1 cellular context compared by ENCODE assay signal in the genomic region with DNA sequence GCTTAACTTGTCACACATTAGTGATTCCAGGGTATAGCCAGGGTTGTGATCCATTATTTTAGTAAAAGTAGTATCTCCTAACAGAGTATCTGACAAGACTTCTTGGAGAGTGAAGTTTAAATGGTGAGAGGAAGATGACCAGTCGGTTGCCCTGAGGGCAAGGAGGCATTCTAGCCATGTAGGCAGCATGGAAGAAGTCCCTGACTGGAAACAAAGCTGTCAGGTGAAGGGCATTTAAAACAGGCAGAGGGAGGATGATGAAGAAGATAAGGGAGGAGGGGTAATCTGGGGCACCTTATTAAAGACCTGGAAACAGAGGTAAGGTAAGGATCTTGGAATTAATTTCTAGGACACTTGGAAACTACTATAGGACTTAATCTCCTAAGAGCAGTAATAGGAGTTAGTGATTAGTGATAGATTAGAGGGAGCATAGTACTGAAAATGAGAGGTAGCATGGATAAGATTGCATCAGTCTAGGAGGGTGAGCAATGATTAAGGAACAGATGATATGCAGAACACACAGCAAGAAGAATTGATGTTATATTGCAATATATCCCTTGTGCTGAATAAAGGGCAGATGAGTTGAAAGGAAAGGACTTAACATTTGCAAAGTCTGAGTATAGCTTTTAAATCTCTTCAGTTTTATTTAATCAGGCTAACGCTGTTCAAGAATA.
TF ChIP-seq lines count a peak whose summit lies in the region.

No MANE protein-coding gene starts in this region.

TF ChIP-seq in GM12878, 131 proteins besides CTCF, POLR2A, EP300 and RAD21 (continued from another document):
- TF ChIP-seq PAX8 (IDR thresholded peaks at IDR 0.05) (no peak), NFIC (IDR thresholded peaks at IDR 0.05; ENCODE audit: low read depth, low read length) (no peak), NFXL1 (IDR thresholded peaks at IDR 0.05; ENCODE audit: borderline replicate concordance) (no peak), POLR2AphosphoS2 (IDR thresholded peaks at IDR 0.05; ENCODE audit: low read depth, low read length) (no peak), SP1 (IDR thresholded peaks at IDR 0.05; ENCODE audit: low read depth, low read length) (no peak), RELA (IDR thresholded peaks at IDR 0.05; ENCODE audit: borderline replicate concordance, partially characterized antibody) (no peak), SREBF1 (IDR thresholded peaks at IDR 0.05; ENCODE audit: low read length) (no peak), SPI1 (IDR thresholded peaks at IDR 0.05; ENCODE audit: borderline replicate concordance, insufficient read depth, low read depth, low read length) (no peak), MEF2A (IDR thresholded peaks at IDR 0.05; ENCODE audit: insufficient read depth, low read depth, low read length) (no peak), MTA3 (IDR thresholded peaks at IDR 0.05; ENCODE audit: borderline replicate concordance, low read length) (no peak), ZNF384 (IDR thresholded peaks at IDR 0.05; ENCODE audit: borderline replicate concordance, low read depth, low read length) (no peak)
- TF ChIP-seq, protein P1, sequence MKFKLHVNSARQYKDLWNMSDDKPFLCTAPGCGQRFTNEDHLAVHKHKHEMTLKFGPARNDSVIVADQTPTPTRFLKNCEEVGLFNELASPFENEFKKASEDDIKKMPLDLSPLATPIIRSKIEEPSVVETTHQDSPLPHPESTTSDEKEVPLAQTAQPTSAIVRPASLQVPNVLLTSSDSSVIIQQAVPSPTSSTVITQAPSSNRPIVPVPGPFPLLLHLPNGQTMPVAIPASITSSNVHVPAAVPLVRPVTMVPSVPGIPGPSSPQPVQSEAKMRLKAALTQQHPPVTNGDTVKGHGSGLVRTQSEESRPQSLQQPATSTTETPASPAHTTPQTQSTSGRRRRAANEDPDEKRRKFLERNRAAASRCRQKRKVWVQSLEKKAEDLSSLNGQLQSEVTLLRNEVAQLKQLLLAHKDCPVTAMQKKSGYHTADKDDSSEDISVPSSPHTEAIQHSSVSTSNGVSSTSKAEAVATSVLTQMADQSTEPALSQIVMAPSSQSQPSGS (IDR thresholded peaks at IDR 0.05; ENCODE audit: low read length), result no peak
- TF ChIP-seq, protein P2, sequence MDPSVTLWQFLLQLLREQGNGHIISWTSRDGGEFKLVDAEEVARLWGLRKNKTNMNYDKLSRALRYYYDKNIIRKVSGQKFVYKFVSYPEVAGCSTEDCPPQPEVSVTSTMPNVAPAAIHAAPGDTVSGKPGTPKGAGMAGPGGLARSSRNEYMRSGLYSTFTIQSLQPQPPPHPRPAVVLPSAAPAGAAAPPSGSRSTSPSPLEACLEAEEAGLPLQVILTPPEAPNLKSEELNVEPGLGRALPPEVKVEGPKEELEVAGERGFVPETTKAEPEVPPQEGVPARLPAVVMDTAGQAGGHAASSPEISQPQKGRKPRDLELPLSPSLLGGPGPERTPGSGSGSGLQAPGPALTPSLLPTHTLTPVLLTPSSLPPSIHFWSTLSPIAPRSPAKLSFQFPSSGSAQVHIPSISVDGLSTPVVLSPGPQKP (IDR thresholded peaks at IDR 0.05; ENCODE audit: low read depth, low read length), result no peak
